Comparison of ENCODE assay signal across 17 cellular contexts in genomic region chr3:188241883-188242282, GRCh38.
A peak's percentile ranks its signal among the peaks of the same experiment; 100 is the strongest.
DNase-seq lines count a peak whose midpoint lies in the region; ATAC-seq, FAIRE-seq and TF ChIP-seq lines count a peak whose summit lies in the region.
"Had no signal": no experiment of that assay in that cellular context is flagged by ENCODE, and none has a peak within 500 bp of the region (broad histone marks: within the 10 kb centered on the region; RNA-seq: fewer than 3 reads in every experiment).

No MANE protein-coding gene starts in this region.

- POLR2A ChIA-PET in A549 (lab: Yijun Ruan, JAX) (no interaction called here), A673 (lab: Charles Lee; ENCODE audit: low non-redundant PET) (no interaction called here)
- POLR2A ChIA-PET in CD4-positive, alpha-beta memory T cell (lab: Charles Lee; ENCODE audit: partially characterized antibody), result no interaction called here

- TF ChIP-seq RAD21 in A549 (conservative IDR thresholded peaks at IDR 0.05 in 1 of 2, IDR thresholded peaks at IDR 0.05 in 1 of 2), result no peak

- peaks cover 2% of the 10 kb centered on the region for H3K36me3 Mint-ChIP-seq in IgD-negative memory B cell
- peaks cover 4% of the 10 kb centered on the region for H3K36me3 Mint-ChIP-seq in chondrocyte (ENCODE audit: low read depth)
- peaks cover 10% of the 10 kb centered on the region for H3K36me3 Mint-ChIP-seq in type B pancreatic cell
- H3K36me3 Mint-ChIP-seq in CD4-positive, alpha-beta memory T cell, result peaks cover 12 to 17% of the 10 kb centered on the region in 2 donors

- peak overlapping the region; percentile 63; the same call in 2 of the 3 replicates for H3K4me2 ChIP-seq in A549

- H3K9me3 ChIP-seq in A549 (no peaks in the 10 kb centered on the region), psoas muscle (no peaks in the 10 kb centered on the region), A673 (ENCODE audit: low read depth, low read length, poor library complexity, severe bottlenecking) (no peaks in the 10 kb centered on the region)
- H3K9me3 ChIP-seq in CD4-positive, alpha-beta memory T cell (ENCODE audit: control insufficient read depth in 1 of 2, low read length in 2 of 2), result no peaks in the 10 kb centered on the region
- H3K9me3 ChIP-seq: neutrophil, Peyer's patch had no signal

- H3K36me3 ChIP-seq in psoas muscle (ENCODE audit: insufficient read depth in 1 of 2, low read depth in 1 of 2), result no peaks in the 10 kb centered on the region
- H3K36me3 ChIP-seq in A673 (ENCODE audit: insufficient read depth, low read length, poor library complexity, severe bottlenecking), result no peaks in the 10 kb centered on the region
- no peaks in the 10 kb centered on the region for H3K36me3 ChIP-seq in CD4-positive, alpha-beta memory T cell (ENCODE audit: insufficient read depth, low read length)
- H3K36me3 ChIP-seq: neutrophil, Peyer's patch had no signal

- H3K4me1 Mint-ChIP-seq in IgD-negative memory B cell, result peaks cover 45 to 59% (median 51%) of the 10 kb centered on the region in 3 donors
- peaks cover 86% of the 10 kb centered on the region for H3K4me1 Mint-ChIP-seq in chondrocyte (ENCODE audit: low read depth)
- peaks cover 48% of the 10 kb centered on the region for H3K4me1 Mint-ChIP-seq in type B pancreatic cell (ENCODE audit: unreplicated experiment)
- H3K4me1 Mint-ChIP-seq in CD4-positive, alpha-beta memory T cell, result peaks cover 6 to 22% (median 14%) of the 10 kb centered on the region in 4 donors

- H3K9me3 Mint-ChIP-seq in IgD-negative memory B cell (no peaks in the 10 kb centered on the region), chondrocyte (ENCODE audit: low read depth) (no peaks in the 10 kb centered on the region), type B pancreatic cell (no peaks in the 10 kb centered on the region)
- no peaks in the 10 kb centered on the region for H3K9me3 Mint-ChIP-seq in CD4-positive, alpha-beta memory T cell
- H3K9me3 Mint-ChIP-seq: activated naive CD4-positive, alpha-beta T cell treated with anti-CD3 and anti-CD28 coated beads for 36 hours; endodermal cell had no signal

- no peak for TF ChIP-seq EP300 in A549 (IDR thresholded peaks at IDR 0.05)

- WGBS in A549 (ENCODE audit: missing lambda C conversion rate), result 51% methylated on average over 3 of the region's 3 CpGs
- 25 to 43% (median 32%) methylated on average over 3 of the region's 3 CpGs for WGBS in psoas muscle, 3 donors

- TF ChIP-seq CTCF in A549 (IDR thresholded peaks at IDR 0.05), result no peak
- TF ChIP-seq CTCF in chondrocyte (IDR thresholded peaks at IDR 0.05), result no peak
- TF ChIP-seq CTCF in psoas muscle (IDR thresholded peaks at IDR 0.05), result no peak
- TF ChIP-seq CTCF in A673 (conservative IDR thresholded peaks at IDR 0.05; ENCODE audit: low read depth, low read length), result no peak
- TF ChIP-seq CTCF in type B pancreatic cell (conservative IDR thresholded peaks at IDR 0.05), result no peak

- intact Hi-C loops in psoas muscle (cut with DNase I), result loop anchor here in 1 of 2 donors (5.0 kb wide), 1 partner anchor 500 kb away; no protein-coding TSS in a partner anchor
- intact Hi-C loops in A673 (cut with micrococcal nuclease; ENCODE audit: unreplicated experiment), result no loop called here
- intact Hi-C loops in CD4-positive, alpha-beta memory T cell (cut with micrococcal nuclease), result no loop called here

- H3K4me3 Mint-ChIP-seq in IgD-negative memory B cell (no peak overlapping the region), chondrocyte (ENCODE audit: unreplicated experiment) (no peak overlapping the region), type B pancreatic cell (no peak overlapping the region)
- no peak overlapping the region for H3K4me3 Mint-ChIP-seq in CD4-positive, alpha-beta memory T cell
- H3K4me3 Mint-ChIP-seq: activated naive CD4-positive, alpha-beta T cell treated with anti-CD3 and anti-CD28 coated beads for 36 hours; endodermal cell had no signal

- no peak overlapping the region for H3K4me3 ChIP-seq in A549
- peak overlapping the region; percentile 14 for H3K4me3 ChIP-seq in psoas muscle
- no peak overlapping the region for H3K4me3 ChIP-seq in A673 (ENCODE audit: low read depth, low read length, poor library complexity, severe bottlenecking)
- no peak overlapping the region for H3K4me3 ChIP-seq in CD4-positive, alpha-beta memory T cell (ENCODE audit: low read length in 2 of 2)
- H3K4me3 ChIP-seq: Peyer's patch had no signal

- CTCF ChIA-PET in A549 (lab: Yijun Ruan, JAX), result interaction anchor here (1.0 kb wide), 1 partner anchor 66 kb away, joined by 3 read pairs; no protein-coding TSS in a partner anchor
- CTCF ChIA-PET in A673 (lab: Charles Lee), result no interaction called here
- CTCF ChIA-PET in CD4-positive, alpha-beta memory T cell (lab: Charles Lee; ENCODE audit: partially characterized antibody), result no interaction called here

- H3K27ac Mint-ChIP-seq in IgD-negative memory B cell, result peak overlapping the region in 2 of 3 donors; percentile 69 to 81
- H3K27ac Mint-ChIP-seq in chondrocyte (ENCODE audit: unreplicated experiment), result peak overlapping the region; percentile 89
- H3K27ac Mint-ChIP-seq in type B pancreatic cell, result no peak overlapping the region
- H3K27ac Mint-ChIP-seq in CD4-positive, alpha-beta memory T cell, result peak overlapping the region in 1 of 7 donors; percentile 6
- H3K27ac Mint-ChIP-seq: activated naive CD4-positive, alpha-beta T cell treated with anti-CD3 and anti-CD28 coated beads for 36 hours; endodermal cell had no signal

- ATAC-seq in A549 (no peak), psoas muscle (peak; percentile 76 to 85 (median 80))
- ATAC-seq: foreskin keratinocyte had no signal

- H3K27ac ChIP-seq in A549 (peak overlapping the region; percentile 57 to 79; a peak in 3 of 6 replicates), psoas muscle (peak overlapping the region; percentile 91), A673 (ENCODE audit: low read depth, low read length, poor library complexity, severe bottlenecking) (no peak overlapping the region)
- no peak overlapping the region for H3K27ac ChIP-seq in CD4-positive, alpha-beta memory T cell (ENCODE audit: low read depth, low read length)
- H3K27ac ChIP-seq: neutrophil had no signal

- H3K27me3 Mint-ChIP-seq in IgD-negative memory B cell, result peaks cover 7% of the 10 kb centered on the region
- no peaks in the 10 kb centered on the region for H3K27me3 Mint-ChIP-seq in chondrocyte (ENCODE audit: low read depth)
- no peaks in the 10 kb centered on the region for H3K27me3 Mint-ChIP-seq in type B pancreatic cell
- H3K27me3 Mint-ChIP-seq in CD4-positive, alpha-beta memory T cell, result no peaks in the 10 kb centered on the region

- no TSS peak for BruUV-seq in A673 (replicated peaks; lab: Mats Ljungman, UMichigan)

- H3K4me1 ChIP-seq in A549 (peaks cover 81% of the 10 kb centered on the region), psoas muscle (peaks cover 41% of the 10 kb centered on the region), A673 (ENCODE audit: insufficient read depth, low read length, poor library complexity, severe bottlenecking) (peaks cover 5% of the 10 kb centered on the region)
- H3K4me1 ChIP-seq in CD4-positive, alpha-beta memory T cell (ENCODE audit: insufficient read depth, low read length), result no peaks in the 10 kb centered on the region

- H3K27me3 ChIP-seq in psoas muscle (ENCODE audit: insufficient read depth in 3 of 3, low read length in 2 of 3), result no peaks in the 10 kb centered on the region
- no peaks in the 10 kb centered on the region for H3K27me3 ChIP-seq in A673 (replicated peaks; ENCODE audit: insufficient read depth, low read depth, low read length, poor library complexity)
- no peaks in the 10 kb centered on the region for H3K27me3 ChIP-seq in CD4-positive, alpha-beta memory T cell (ENCODE audit: insufficient read depth, low read length)
- H3K27me3 ChIP-seq: foreskin keratinocyte, neutrophil, Peyer's patch had no signal

- TF ChIP-seq POLR2A in A549 (IDR thresholded peaks at IDR 0.05; ENCODE audit: low read length), result no peak

- FAIRE-seq in A549 (lab: Jason Lieb, UNC), result no peak

- DNase-seq in A549 (ENCODE audit: low read depth in 1 of 2, low spot score in 1 of 2) (no peak), chondrocyte (ENCODE audit: low spot score) (no peak), psoas muscle (no peak), A673 (ENCODE audit: low spot score) (no peak), NCI-H446 treated with DMSO at 0.1 percent for 48 hours (lab: John Stamatoyannopoulos, UW) (no peak), type B pancreatic cell (ENCODE audit: extremely low spot score, unreplicated experiment) (no peak)
- no peak for DNase-seq in CD4-positive, alpha-beta memory T cell
- DNase-seq: activated CD8-positive, alpha-beta memory T cell treated with anti-CD3 and anti-CD28 coated beads, Interleukin-2, amount 50 U/mL, for 48 hours; activated naive CD4-positive, alpha-beta T cell treated with anti-CD3 and anti-CD28 coated beads for 36 hours; COR-L47; endodermal cell; foreskin keratinocyte; NCI-H187 treated with DMSO at 0.1 percent for 48 hours; Peyer's patch; T-helper 1 cell had no signal

TF ChIP-seq in A549, 52 proteins besides CTCF, POLR2A, EP300 and RAD21:
- TF ChIP-seq GATA3 (IDR thresholded peaks at IDR 0.05; ENCODE audit: borderline replicate concordance), result no peak
- no peak for TF ChIP-seq NR3C1 (IDR thresholded peaks at IDR 0.05)
- TF ChIP-seq SREBF2 (IDR thresholded peaks at IDR 0.05), result no peak
- no peak for TF ChIP-seq NPAS2 (CRISPR knock-in tag; IDR thresholded peaks at IDR 0.05; ENCODE audit: borderline replicate concordance)
- no peak for TF ChIP-seq E2F6 (IDR thresholded peaks at IDR 0.05; ENCODE audit: borderline replicate concordance, low read depth)
- TF ChIP-seq RCOR1 (IDR thresholded peaks at IDR 0.05; ENCODE audit: low read depth, low read length), result no peak
TF ChIP-seq in A549: peak in this region for 0.

Comparison
In these comparisons a context has a peak if more than half of its experiments do, and no peak if none do; other contexts are left out.
1. ATAC-seq: peak in psoas muscle (4 of 4); none in A549 (0 of 2).
2. H3K27ac ChIP-seq: peak in A549 (2 of 2) and psoas muscle (single experiment); none in A673 (single experiment) and CD4-positive, alpha-beta memory T cell (single experiment).